ENCODE assay signal across 9 cellular contexts in genomic region chr1:10765734-10766478, GRCh38. TPM values are rescaled to one million over a fixed set of nuclear protein-coding genes. Genes with fewer than 3 reads are reported as not detected.
DNase-seq lines count a peak whose midpoint lies in the region; TF ChIP-seq lines count a peak whose summit lies in the region.
"Had no signal": no experiment of that assay in that cellular context is flagged by ENCODE, and none has a peak within 500 bp of the region (broad histone marks: within the 10 kb centered on the region; RNA-seq: fewer than 3 reads in every experiment).

No MANE protein-coding gene starts in this region.

- H3K4me3 Mint-ChIP-seq in progenitor cell of endocrine pancreas (ENCODE audit: low read depth), result no peak overlapping the region
- no peak overlapping the region for H3K4me3 Mint-ChIP-seq in endothelial cell (ENCODE audit: unreplicated experiment)
- H3K4me3 Mint-ChIP-seq in activated T-cell treated with anti-CD3 and anti-CD28 coated beads, Interleukin-2, amount 50 U/mL, for 24 hours, result no peak overlapping the region
- H3K4me3 Mint-ChIP-seq: CD14-positive monocyte had no signal

- H3K4me2 ChIP-seq in GM23248 (ENCODE audit: unreplicated experiment), result no peak overlapping the region

- 58 to 60% methylated on average over 17 of the region's 17 CpGs for WGBS in GM23248 (ENCODE audit: low coverage in 1 of 2, low lambda C conversion rate in 2 of 2, missing lambda C conversion rate in 2 of 2), 2 experiments

- H3K27ac ChIP-seq in GM23248, result no peak overlapping the region

- H3K27me3 ChIP-seq in GM23248 (replicated peaks; ENCODE audit: insufficient read depth), result peaks cover 8% of the 10 kb centered on the region

- no peaks in the 10 kb centered on the region for H3K9me3 Mint-ChIP-seq in progenitor cell of endocrine pancreas (ENCODE audit: low read depth)
- H3K9me3 Mint-ChIP-seq in endothelial cell (ENCODE audit: unreplicated experiment), result no peaks in the 10 kb centered on the region
- no peaks in the 10 kb centered on the region for H3K9me3 Mint-ChIP-seq in activated T-cell treated with anti-CD3 and anti-CD28 coated beads, Interleukin-2, amount 50 U/mL, for 24 hours
- H3K9me3 Mint-ChIP-seq: CD14-positive monocyte had no signal

- no peaks in the 10 kb centered on the region for H4K20me1 ChIP-seq in GM23248 (ENCODE audit: insufficient read depth)

- H3K27ac Mint-ChIP-seq in progenitor cell of endocrine pancreas, result peak overlapping the region; percentile 42
- H3K27ac Mint-ChIP-seq in endothelial cell (ENCODE audit: unreplicated experiment), result no peak overlapping the region
- no peak overlapping the region for H3K27ac Mint-ChIP-seq in activated T-cell treated with anti-CD3 and anti-CD28 coated beads, Interleukin-2, amount 50 U/mL, for 24 hours
- H3K27ac Mint-ChIP-seq: CD14-positive monocyte had no signal

- no peaks in the 10 kb centered on the region for H3F3A ChIP-seq in GM23248 (ENCODE audit: insufficient read depth)

- TF ChIP-seq CTCF in epithelial cell of esophagus (IDR thresholded peaks at IDR 0.05; ENCODE audit: insufficient read depth, low read depth, low read length, missing control alignments), result no peak
- no peak for TF ChIP-seq CTCF in progenitor cell of endocrine pancreas (IDR thresholded peaks at IDR 0.05; ENCODE audit: unreplicated experiment)
- no peak for TF ChIP-seq CTCF in endothelial cell (IDR thresholded peaks at IDR 0.05; ENCODE audit: unreplicated experiment)

- H3K9me2 ChIP-seq in GM23248 (ENCODE audit: insufficient read depth), result no peaks in the 10 kb centered on the region

- H3K36me3 ChIP-seq in GM23248 (ENCODE audit: low read depth), result no peaks in the 10 kb centered on the region

- no peaks in the 10 kb centered on the region for H3K9me3 ChIP-seq in GM23248 (ENCODE audit: low read depth)

- H3K9ac ChIP-seq in GM23248, result no peak overlapping the region

- H3K4me3 ChIP-seq in GM23248 (no peak overlapping the region), epithelial cell of esophagus (ENCODE audit: low read length) (no peak overlapping the region)

- DNase-seq in GM23248 (peak; percentile 10), NCI-H2171 treated with DMSO at 0.1 percent for 48 hours (lab: John Stamatoyannopoulos, UW) (peak; percentile 50), epithelial cell of esophagus (ENCODE audit: low read depth) (peak; percentile 62), progenitor cell of endocrine pancreas (ENCODE audit: low spot score, unreplicated experiment) (no peak), endothelial cell (ENCODE audit: low spot score) (no peak), activated T-cell treated with anti-CD3 and anti-CD28 coated beads for 4 hours (no peak), C1 segment of cervical spinal cord (lab: John Stamatoyannopoulos, UW) (no peak)
- DNase-seq in activated T-cell treated with anti-CD3 and anti-CD28 coated beads, Interleukin-2, amount 50 U/mL, for 24 hours, result no peak

- in situ Hi-C loops in GM23248 (cut with MboI), result no loop called here

- peaks cover 36% of the 10 kb centered on the region for H3K4me1 Mint-ChIP-seq in progenitor cell of endocrine pancreas (ENCODE audit: low read depth)
- H3K4me1 Mint-ChIP-seq in endothelial cell (ENCODE audit: unreplicated experiment), result peaks cover 16% of the 10 kb centered on the region
- peaks cover 2% of the 10 kb centered on the region for H3K4me1 Mint-ChIP-seq in activated T-cell treated with anti-CD3 and anti-CD28 coated beads, Interleukin-2, amount 50 U/mL, for 24 hours (ENCODE audit: low read depth)
- H3K4me1 Mint-ChIP-seq: CD14-positive monocyte had no signal

- H3K79me2 ChIP-seq in GM23248 (ENCODE audit: insufficient read depth), result no peaks in the 10 kb centered on the region

- no peak overlapping the region for H2AFZ ChIP-seq in GM23248

- H3K27me3 Mint-ChIP-seq in progenitor cell of endocrine pancreas (peaks cover 3% of the 10 kb centered on the region), endothelial cell (ENCODE audit: unreplicated experiment) (peaks cover 11% of the 10 kb centered on the region)
- H3K27me3 Mint-ChIP-seq in activated T-cell treated with anti-CD3 and anti-CD28 coated beads, Interleukin-2, amount 50 U/mL, for 24 hours, result peaks cover 2% of the 10 kb centered on the region

- H3K36me3 Mint-ChIP-seq in progenitor cell of endocrine pancreas (ENCODE audit: insufficient read depth) (peaks cover 1% of the 10 kb centered on the region), endothelial cell (ENCODE audit: low read depth, unreplicated experiment) (no peaks in the 10 kb centered on the region)
- no peaks in the 10 kb centered on the region for H3K36me3 Mint-ChIP-seq in activated T-cell treated with anti-CD3 and anti-CD28 coated beads, Interleukin-2, amount 50 U/mL, for 24 hours (ENCODE audit: low read depth)
- H3K36me3 Mint-ChIP-seq: CD14-positive monocyte had no signal

- H3K4me1 ChIP-seq in GM23248 (ENCODE audit: insufficient read depth), result no peaks in the 10 kb centered on the region

RNA-seq across cellular contexts. Expression of gene CASZ1, which starts 30.5 kb away (rescaled TPM):
- total RNA-seq in GM23248 (2014; rRNA removed; shearing (Covaris generic)), result under 0.01 and 0.54 TPM in 2 replicates
- 0.11 and 0.46 TPM in 2 replicates for polyA plus RNA-seq in GM23248 (2016; fragmentation: Nextera tagmentation; extraction: Ambion mirVana)
- 23.6 and 28.5 TPM in 2 replicates for total RNA-seq in progenitor cell of endocrine pancreas
- total RNA-seq in endothelial cell (ENCODE audit: unreplicated experiment), result 6.3 TPM

Comparison
In these comparisons a context has a peak if more than half of its experiments do, and no peak if none do; other contexts are left out.
1. DNase-seq: peak in GM23248 (single experiment), NCI-H2171 treated with DMSO at 0.1 percent for 48 hours (single experiment) and epithelial cell of esophagus (single experiment); none in progenitor cell of endocrine pancreas (single experiment), endothelial cell (single experiment), activated T-cell treated with anti-CD3 and anti-CD28 coated beads for 4 hours (single experiment), C1 segment of cervical spinal cord (0 of 14) and activated T-cell treated with anti-CD3 and anti-CD28 coated beads, Interleukin-2, amount 50 U/mL, for 24 hours (single experiment).